Comparison of ENCODE assay signal across 8 cellular contexts in the genomic region with DNA sequence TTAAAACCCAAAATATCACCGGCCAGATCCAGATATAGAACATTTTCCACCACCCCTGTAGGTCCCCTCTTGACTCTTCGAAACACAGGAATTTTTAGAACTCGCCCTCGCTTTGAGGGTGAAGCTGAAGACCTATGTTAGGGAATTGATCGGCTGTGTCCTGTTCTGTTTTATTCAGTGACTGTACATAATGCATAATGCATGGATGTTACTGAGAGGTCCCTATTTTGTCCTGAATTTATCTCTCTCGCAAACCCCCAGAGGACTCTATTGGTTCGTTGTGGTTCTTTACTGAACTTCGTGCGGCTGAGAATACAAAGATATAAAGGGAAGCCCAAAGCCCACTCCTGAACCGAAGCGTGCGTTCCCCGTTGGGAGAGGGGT. TPM values are rescaled to one million over a fixed set of nuclear protein-coding genes. Genes with fewer than 3 reads are reported as not detected.
DNase-seq lines count a peak whose midpoint lies in the region; ATAC-seq and TF ChIP-seq lines count a peak whose summit lies in the region.

No MANE protein-coding gene starts in this region.

- DNase-seq in BE2C (no peak), RPMI8226 (no peak), Calu3 (no peak), GF-D8 (lab: John Stamatoyannopoulos, UW) (no peak)
- no peak for DNase-seq in central memory CD8-positive, alpha-beta T cell (ENCODE audit: low spot score in 2 of 2)

- BruUV-seq in Calu3 (replicated peaks; lab: Mats Ljungman, UMichigan), result no TSS peak

- intact Hi-C loops in Calu3 (cut with micrococcal nuclease; ENCODE audit: unreplicated experiment), result loop anchor here (2.0 kb wide), 1 partner anchor 156 kb away; the partner anchor contains the start of genes MITD1 and MRPL30

- H3K4me1 Mint-ChIP-seq in central memory CD8-positive, alpha-beta T cell, result peaks cover 32% of the 10 kb centered on the region
- H3K4me1 Mint-ChIP-seq in Calu3 (ENCODE audit: low read depth, unreplicated experiment), result no peaks in the 10 kb centered on the region

- no peak for TF ChIP-seq CTCF in BE2C (IDR thresholded peaks at IDR 0.05; ENCODE audit: low read depth, low read length)
- TF ChIP-seq CTCF in Calu3 (IDR thresholded peaks at IDR 0.05; ENCODE audit: unreplicated experiment), result no peak

- no peaks in the 10 kb centered on the region for H3K27me3 Mint-ChIP-seq in central memory CD8-positive, alpha-beta T cell
- H3K27me3 Mint-ChIP-seq in Calu3 (ENCODE audit: unreplicated experiment), result no peaks in the 10 kb centered on the region

- H3K36me3 ChIP-seq in BE2C (no peaks in the 10 kb centered on the region), neuron (ENCODE audit: insufficient read depth, low read length) (peaks cover 13% of the 10 kb centered on the region)

- H3K4me3 Mint-ChIP-seq in central memory CD8-positive, alpha-beta T cell, result no peak overlapping the region
- no peak overlapping the region for H3K4me3 Mint-ChIP-seq in Calu3 (ENCODE audit: low read depth, unreplicated experiment)

- H3K9me3 Mint-ChIP-seq in central memory CD8-positive, alpha-beta T cell, result no peaks in the 10 kb centered on the region
- no peaks in the 10 kb centered on the region for H3K9me3 Mint-ChIP-seq in Calu3 (ENCODE audit: low read depth, unreplicated experiment)

- CTCF ChIA-PET in Calu3 (lab: Charles Lee), result interaction anchor here (1.0 kb wide), 1 partner anchor 196 kb away, joined by 3 read pairs; no protein-coding TSS in a partner anchor

- H3K4me1 ChIP-seq in BE2C, result no peaks in the 10 kb centered on the region
- H3K4me1 ChIP-seq in neuron (ENCODE audit: insufficient read depth, low read length), result peaks cover 14% of the 10 kb centered on the region

- ATAC-seq in GM19025 (IDR thresholded peaks at IDR 0.05; ENCODE audit: low read depth, unreplicated experiment), result peak; percentile 2
- ATAC-seq in HG03354 (IDR thresholded peaks at IDR 0.05; ENCODE audit: poor library complexity, severe bottlenecking, unreplicated experiment), result peak; percentile 11
- ATAC-seq in central memory CD8-positive, alpha-beta T cell (replicated peaks; ENCODE audit: extremely low read depth, poor library complexity, severe bottlenecking), result peak; percentile 4

- H3K4me3 ChIP-seq in BE2C (ENCODE audit: low read depth, low read length) (peak overlapping the region; percentile 85), neuron (ENCODE audit: low read length) (peak overlapping the region; percentile 57)

- H3K9me3 ChIP-seq in BE2C (no peaks in the 10 kb centered on the region), neuron (ENCODE audit: low read length) (no peaks in the 10 kb centered on the region)

- H3K27ac Mint-ChIP-seq in central memory CD8-positive, alpha-beta T cell (ENCODE audit: low read depth), result no peak overlapping the region
- H3K27ac Mint-ChIP-seq in Calu3 (ENCODE audit: unreplicated experiment), result no peak overlapping the region

- no peaks in the 10 kb centered on the region for H3K27me3 ChIP-seq in BE2C
- no peaks in the 10 kb centered on the region for H3K27me3 ChIP-seq in neuron (ENCODE audit: insufficient read depth, low read length)

- H3K36me3 Mint-ChIP-seq in central memory CD8-positive, alpha-beta T cell (ENCODE audit: insufficient read depth), result peaks cover 16% of the 10 kb centered on the region
- H3K36me3 Mint-ChIP-seq in Calu3 (ENCODE audit: insufficient read depth, unreplicated experiment), result peaks cover 12% of the 10 kb centered on the region

- peak overlapping the region; percentile 96 for H2AFZ ChIP-seq in neuron (ENCODE audit: low read depth, low read length)

RNA-seq across cellular contexts. Expression of gene EIF5B, which starts 0.4 kb away (rescaled TPM):
- polyA plus RNA-seq in BE2C (2012; ENCODE audit: insufficient read depth, insufficient read length, low read depth), result 20.5 TPM
- 60.1 and 63.1 TPM in 2 replicates for total RNA-seq in Calu3 (2022)

RNA-seq across cellular contexts. Expression of gene TXNDC9, which starts 0.6 kb away (rescaled TPM):
- polyA plus RNA-seq in BE2C (2012; ENCODE audit: insufficient read depth, insufficient read length, low read depth), result 17.5 TPM
- 39.8 and 40.5 TPM in 2 replicates for total RNA-seq in Calu3 (2022)

RNA-seq across cellular contexts. Expression of gene LYG1, which starts 35.8 kb away (rescaled TPM):
- 0.74 TPM for polyA plus RNA-seq in BE2C (2012; ENCODE audit: insufficient read depth, insufficient read length, low read depth)
- total RNA-seq in Calu3 (2022), result 2.3 and 3.5 TPM in 2 replicates
